ENCODE assay signal across 6 cellular contexts in genomic region chr22:28766628-28767027, GRCh38.
"Had no signal": no experiment of that assay in that cellular context is flagged by ENCODE, and none has a peak within 500 bp of the region (broad histone marks: within the 10 kb centered on the region; RNA-seq: fewer than 3 reads in every experiment).

No MANE protein-coding gene starts in this region.

- DNase-seq: IMR-90, KBM-7, KG1 had no signal

- H3K9ac ChIP-seq: KMS-11 had no signal

- H3K4me2 ChIP-seq: KMS-11 had no signal

- H3K27ac ChIP-seq: HL-60, KMS-11 had no signal

- FAIRE-seq: HTR-8/SVneo had no signal
